ENCODE assay signal across 1 cellular context in the genomic region with DNA sequence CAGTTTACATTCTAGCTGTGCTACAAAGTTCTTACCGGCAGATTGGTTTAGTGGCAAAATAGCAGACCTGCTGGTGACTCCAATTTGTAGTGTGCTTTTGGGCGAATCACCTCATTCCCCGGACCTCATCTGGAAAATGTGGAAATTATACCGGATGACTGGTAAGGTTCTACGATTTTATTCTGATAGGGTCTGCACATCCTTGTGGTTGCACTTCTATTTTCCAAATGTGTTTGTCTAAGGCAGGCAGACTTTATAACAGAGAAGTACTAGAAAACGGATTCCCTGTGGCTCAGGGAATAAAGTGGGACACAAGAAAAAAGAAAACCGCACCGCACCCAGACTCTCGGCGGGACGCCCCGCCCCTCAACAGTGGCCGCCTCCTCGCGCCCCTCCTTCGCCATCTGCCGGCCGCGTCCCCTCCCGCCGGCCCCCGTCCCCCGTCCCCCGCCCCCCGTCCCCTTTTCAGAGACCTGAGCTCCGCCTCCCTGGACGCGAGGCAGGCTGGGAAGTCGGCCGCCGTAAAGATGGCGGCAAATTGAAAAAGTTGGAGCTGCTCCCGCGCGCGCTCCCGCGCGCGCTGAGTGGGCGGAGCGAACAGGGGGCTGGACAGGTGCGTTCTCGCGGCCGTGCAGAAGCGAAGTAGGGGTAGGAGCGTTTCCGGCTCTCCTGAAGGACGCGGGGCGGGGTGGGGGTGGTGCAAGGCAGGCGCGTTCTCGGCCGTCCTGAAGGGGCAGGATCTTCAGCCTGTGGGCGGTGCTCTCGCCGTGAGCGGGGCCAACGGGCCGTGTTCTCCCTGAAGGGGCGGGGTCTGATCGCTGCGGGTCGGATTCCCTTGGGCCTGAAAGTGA.
TF ChIP-seq lines count a peak whose summit lies in the region.

No MANE protein-coding gene starts in this region.

TF ChIP-seq in HepG2, 621 proteins besides CTCF, POLR2A, EP300 and RAD21 (continued from another document and continues in another):
- TF ChIP-seq ZNF770 (CRISPR knock-in tag; IDR thresholded peaks at IDR 0.05) (no peak), MTA3 (CRISPR knock-in tag; IDR thresholded peaks at IDR 0.05) (no peak), HNRNPK (IDR thresholded peaks at IDR 0.05; ENCODE audit: low read depth, low read length, poor library complexity, severe bottlenecking) (no peak), ZNF512 (CRISPR knock-in tag; IDR thresholded peaks at IDR 0.05) (no peak), NPAS2 (CRISPR knock-in tag; IDR thresholded peaks at IDR 0.05; ENCODE audit: borderline replicate concordance) (no peak), TOPORS (CRISPR knock-in tag; IDR thresholded peaks at IDR 0.05) (no peak), ZNF75D (CRISPR knock-in tag; IDR thresholded peaks at IDR 0.05; ENCODE audit: borderline replicate concordance) (no peak), ZBTB37 (CRISPR knock-in tag; IDR thresholded peaks at IDR 0.05) (no peak), SNAI1 (CRISPR knock-in tag; IDR thresholded peaks at IDR 0.05; ENCODE audit: borderline replicate concordance) (no peak), ZNF839 (CRISPR knock-in tag; IDR thresholded peaks at IDR 0.05; ENCODE audit: borderline replicate concordance) (no peak), RNF2 (conservative IDR thresholded peaks at IDR 0.05; ENCODE audit: low read depth) (no peak), PAWR (CRISPR knock-in tag; IDR thresholded peaks at IDR 0.05; ENCODE audit: borderline replicate concordance) (no peak), PHF20 (CRISPR knock-in tag; IDR thresholded peaks at IDR 0.05) (0 out of 2 replicates have a peak, but pooled peaks have one; percentile 22), AGO2 (optimal IDR thresholded peaks at IDR 0.05; ENCODE audit: low read depth, low read length) (no peak), CEBPG (CRISPR knock-in tag; IDR thresholded peaks at IDR 0.05) (peak; percentile 6; the same call in 1 of the 2 replicates), ZNF530 (CRISPR knock-in tag; IDR thresholded peaks at IDR 0.05; ENCODE audit: low read depth) (no peak), PHB2 (IDR thresholded peaks at IDR 0.05; ENCODE audit: partially characterized antibody) (no peak), MYNN (CRISPR knock-in tag; IDR thresholded peaks at IDR 0.05; ENCODE audit: low read depth) (no peak), THYN1 (CRISPR knock-in tag; IDR thresholded peaks at IDR 0.05; ENCODE audit: borderline replicate concordance, low read depth) (no peak), HNRNPUL1 (IDR thresholded peaks at IDR 0.05; ENCODE audit: low read depth, low read length) (no peak), ZBTB42 (CRISPR knock-in tag; IDR thresholded peaks at IDR 0.05) (no peak), POLR2G (IDR thresholded peaks at IDR 0.05; ENCODE audit: low read depth, low read length) (peak; percentile 51; the same call in 1 of the 2 replicates), NCOA2 (CRISPR knock-in tag; IDR thresholded peaks at IDR 0.05) (no peak), ARNTL (CRISPR knock-in tag; IDR thresholded peaks at IDR 0.05) (no peak), PHF8 (CRISPR knock-in tag; IDR thresholded peaks at IDR 0.05) (no peak), MTERF4 (CRISPR knock-in tag; IDR thresholded peaks at IDR 0.05) (no peak), ZFP1 (CRISPR knock-in tag; IDR thresholded peaks at IDR 0.05) (0 out of 2 replicates have a peak, but pooled peaks have one; percentile 11), ZNF790 (CRISPR knock-in tag; IDR thresholded peaks at IDR 0.05; ENCODE audit: borderline replicate concordance) (no peak), ZSCAN31 (CRISPR knock-in tag; IDR thresholded peaks at IDR 0.05; ENCODE audit: low read depth) (no peak), DNMT3B (CRISPR knock-in tag; conservative IDR thresholded peaks at IDR 0.05) (no peak), PLRG1 (conservative IDR thresholded peaks at IDR 0.05) (no peak), ZNF883 (CRISPR knock-in tag; IDR thresholded peaks at IDR 0.05; ENCODE audit: not compliant biosample characterization) (no peak), MYPOP (CRISPR knock-in tag; IDR thresholded peaks at IDR 0.05) (no peak), ISX (CRISPR knock-in tag; conservative IDR thresholded peaks at IDR 0.05) (no peak), ZNF12 (CRISPR knock-in tag; IDR thresholded peaks at IDR 0.05) (no peak), ZFP36L2 (CRISPR knock-in tag; IDR thresholded peaks at IDR 0.05) (no peak), BRCA1 (CRISPR knock-in tag; IDR thresholded peaks at IDR 0.05) (no peak), ATF1 (CRISPR knock-in tag; IDR thresholded peaks at IDR 0.05) (no peak), HMGA1 (CRISPR knock-in tag; conservative IDR thresholded peaks at IDR 0.05) (no peak), ZNF878 (CRISPR knock-in tag; IDR thresholded peaks at IDR 0.05) (no peak), ZNF441 (CRISPR knock-in tag; IDR thresholded peaks at IDR 0.05; ENCODE audit: borderline replicate concordance) (no peak), GATAD2A (CRISPR knock-in tag; IDR thresholded peaks at IDR 0.05) (peak; percentile 12; the same call in 1 of the 2 replicates), EED (CRISPR knock-in tag; IDR thresholded peaks at IDR 0.05) (no peak), RBM39 (IDR thresholded peaks at IDR 0.05; ENCODE audit: low read depth, low read length, poor library complexity, severe bottlenecking) (peak; percentile 16), ZMYM2 (CRISPR knock-in tag; IDR thresholded peaks at IDR 0.05) (no peak), JUNB (CRISPR knock-in tag; IDR thresholded peaks at IDR 0.05; ENCODE audit: borderline replicate concordance) (no peak), HIVEP1 (CRISPR knock-in tag; IDR thresholded peaks at IDR 0.05) (no peak), ZFP82 (CRISPR knock-in tag; IDR thresholded peaks at IDR 0.05; ENCODE audit: borderline replicate concordance) (no peak), RBM22 (optimal IDR thresholded peaks at IDR 0.05; ENCODE audit: low read length) (no peak), SSRP1 (CRISPR knock-in tag; IDR thresholded peaks at IDR 0.05) (no peak), ZNF446 (CRISPR knock-in tag; IDR thresholded peaks at IDR 0.05) (no peak)
- TF ChIP-seq, protein P1, sequence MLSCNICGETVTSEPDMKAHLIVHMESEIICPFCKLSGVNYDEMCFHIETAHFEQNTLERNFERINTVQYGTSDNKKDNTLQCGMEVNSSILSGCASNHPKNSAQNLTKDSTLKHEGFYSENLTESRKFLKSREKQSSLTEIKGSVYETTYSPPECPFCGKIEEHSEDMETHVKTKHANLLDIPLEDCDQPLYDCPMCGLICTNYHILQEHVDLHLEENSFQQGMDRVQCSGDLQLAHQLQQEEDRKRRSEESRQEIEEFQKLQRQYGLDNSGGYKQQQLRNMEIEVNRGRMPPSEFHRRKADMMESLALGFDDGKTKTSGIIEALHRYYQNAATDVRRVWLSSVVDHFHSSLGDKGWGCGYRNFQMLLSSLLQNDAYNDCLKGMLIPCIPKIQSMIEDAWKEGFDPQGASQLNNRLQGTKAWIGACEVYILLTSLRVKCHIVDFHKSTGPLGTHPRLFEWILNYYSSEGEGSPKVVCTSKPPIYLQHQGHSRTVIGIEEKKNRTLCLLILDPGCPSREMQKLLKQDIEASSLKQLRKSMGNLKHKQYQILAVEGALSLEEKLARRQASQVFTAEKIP (CRISPR knock-in tag; IDR thresholded peaks at IDR 0.05; ENCODE audit: borderline replicate concordance), result no peak
- TF ChIP-seq, protein P2, sequence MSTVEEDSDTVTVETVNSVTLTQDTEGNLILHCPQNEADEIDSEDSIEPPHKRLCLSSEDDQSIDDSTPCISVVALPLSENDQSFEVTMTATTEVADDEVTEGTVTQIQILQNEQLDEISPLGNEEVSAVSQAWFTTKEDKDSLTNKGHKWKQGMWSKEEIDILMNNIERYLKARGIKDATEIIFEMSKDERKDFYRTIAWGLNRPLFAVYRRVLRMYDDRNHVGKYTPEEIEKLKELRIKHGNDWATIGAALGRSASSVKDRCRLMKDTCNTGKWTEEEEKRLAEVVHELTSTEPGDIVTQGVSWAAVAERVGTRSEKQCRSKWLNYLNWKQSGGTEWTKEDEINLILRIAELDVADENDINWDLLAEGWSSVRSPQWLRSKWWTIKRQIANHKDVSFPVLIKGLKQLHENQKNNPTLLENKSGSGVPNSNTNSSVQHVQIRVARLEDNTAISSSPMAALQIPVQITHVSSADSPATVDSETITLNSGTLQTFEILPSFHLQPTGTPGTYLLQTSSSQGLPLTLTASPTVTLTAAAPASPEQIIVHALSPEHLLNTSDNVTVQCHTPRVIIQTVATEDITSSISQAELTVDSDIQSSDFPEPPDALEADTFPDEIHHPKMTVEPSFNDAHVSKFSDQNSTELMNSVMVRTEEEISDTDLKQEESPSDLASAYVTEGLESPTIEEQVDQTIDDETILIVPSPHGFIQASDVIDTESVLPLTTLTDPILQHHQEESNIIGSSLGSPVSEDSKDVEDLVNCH (CRISPR knock-in tag; IDR thresholded peaks at IDR 0.05), result no peak
- TF ChIP-seq, protein P3, sequence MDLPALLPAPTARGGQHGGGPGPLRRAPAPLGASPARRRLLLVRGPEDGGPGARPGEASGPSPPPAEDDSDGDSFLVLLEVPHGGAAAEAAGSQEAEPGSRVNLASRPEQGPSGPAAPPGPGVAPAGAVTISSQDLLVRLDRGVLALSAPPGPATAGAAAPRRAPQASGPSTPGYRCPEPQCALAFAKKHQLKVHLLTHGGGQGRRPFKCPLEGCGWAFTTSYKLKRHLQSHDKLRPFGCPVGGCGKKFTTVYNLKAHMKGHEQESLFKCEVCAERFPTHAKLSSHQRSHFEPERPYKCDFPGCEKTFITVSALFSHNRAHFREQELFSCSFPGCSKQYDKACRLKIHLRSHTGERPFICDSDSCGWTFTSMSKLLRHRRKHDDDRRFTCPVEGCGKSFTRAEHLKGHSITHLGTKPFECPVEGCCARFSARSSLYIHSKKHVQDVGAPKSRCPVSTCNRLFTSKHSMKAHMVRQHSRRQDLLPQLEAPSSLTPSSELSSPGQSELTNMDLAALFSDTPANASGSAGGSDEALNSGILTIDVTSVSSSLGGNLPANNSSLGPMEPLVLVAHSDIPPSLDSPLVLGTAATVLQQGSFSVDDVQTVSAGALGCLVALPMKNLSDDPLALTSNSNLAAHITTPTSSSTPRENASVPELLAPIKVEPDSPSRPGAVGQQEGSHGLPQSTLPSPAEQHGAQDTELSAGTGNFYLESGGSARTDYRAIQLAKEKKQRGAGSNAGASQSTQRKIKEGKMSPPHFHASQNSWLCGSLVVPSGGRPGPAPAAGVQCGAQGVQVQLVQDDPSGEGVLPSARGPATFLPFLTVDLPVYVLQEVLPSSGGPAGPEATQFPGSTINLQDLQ (CRISPR knock-in tag; IDR thresholded peaks at IDR 0.05), result no peak
- TF ChIP-seq, protein P4, sequence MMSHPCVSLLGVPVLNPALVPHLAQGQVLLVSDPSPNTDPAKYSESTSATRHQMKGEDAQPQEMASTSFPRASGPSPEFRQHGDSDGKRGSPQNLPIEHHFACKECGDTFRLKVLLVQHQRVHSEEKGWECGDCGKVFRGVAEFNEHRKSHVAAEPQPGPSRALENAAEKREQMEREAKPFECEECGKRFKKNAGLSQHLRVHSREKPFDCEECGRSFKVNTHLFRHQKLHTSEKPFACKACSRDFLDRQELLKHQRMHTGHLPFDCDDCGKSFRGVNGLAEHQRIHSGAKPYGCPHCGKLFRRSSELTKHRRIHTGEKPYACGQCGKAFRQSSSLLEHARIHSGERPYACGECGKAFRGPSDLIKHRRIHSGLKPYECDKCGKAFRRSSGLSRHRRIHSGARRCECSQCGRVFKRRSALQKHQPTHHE (CRISPR knock-in tag; IDR thresholded peaks at IDR 0.05; ENCODE audit: borderline replicate concordance), result no peak
